In genomic region chr2:25301453-25302352, GRCh38 we compare ENCODE assay signal across 9 cellular contexts. TPM values are rescaled to one million over a fixed set of nuclear protein-coding genes. Genes with fewer than 3 reads are reported as not detected.
DNase-seq lines count a peak whose midpoint lies in the region; ATAC-seq, FAIRE-seq and TF ChIP-seq lines count a peak whose summit lies in the region.
"Had no signal": no experiment of that assay in that cellular context is flagged by ENCODE, and none has a peak within 500 bp of the region (broad histone marks: within the 10 kb centered on the region; RNA-seq: fewer than 3 reads in every experiment).

No MANE protein-coding gene starts in this region.

- no peaks in the 10 kb centered on the region for H3K9me3 ChIP-seq in astrocyte (ENCODE audit: insufficient read depth, low read depth, low read length)

- peaks cover 48% of the 10 kb centered on the region for H4K20me1 ChIP-seq in astrocyte (ENCODE audit: insufficient read depth, low read length)

- H3K27me3 ChIP-seq in astrocyte (ENCODE audit: insufficient read depth, low read length), result no peaks in the 10 kb centered on the region

- DNase-seq in ACHN (peak; percentile 77), SKM-1 treated with dmso at 0.1 percent for 144 hours (lab: John Stamatoyannopoulos, UW; ENCODE audit: unreplicated experiment) (peak; percentile 71), astrocyte (ENCODE audit: low read depth) (peak; percentile 85), skeletal muscle cell (ENCODE audit: low read depth) (peak; percentile 62), hippocampal formation (lab: John Stamatoyannopoulos, UW) (no peak), DMS114 treated with DMSO at 0.1 percent for 48 hours (lab: John Stamatoyannopoulos, UW; ENCODE audit: unreplicated experiment) (no peak)

- H3K4me1 ChIP-seq in astrocyte (ENCODE audit: insufficient read depth, low read length), result peaks cover 13% of the 10 kb centered on the region

- H3K4me3 Mint-ChIP-seq in astrocyte (ENCODE audit: unreplicated experiment), result no peak overlapping the region

- ATAC-seq in GM19328 (IDR thresholded peaks at IDR 0.05; ENCODE audit: unreplicated experiment), result peak; percentile 91
- ATAC-seq in HG03280 (IDR thresholded peaks at IDR 0.05; ENCODE audit: unreplicated experiment), result peak; percentile 91

- FAIRE-seq in astrocyte (lab: Jason Lieb, UNC), result peak; percentile 32
- FAIRE-seq: G401.6 had no signal

- no peak for TF ChIP-seq CTCF in astrocyte (IDR thresholded peaks at IDR 0.05; ENCODE audit: insufficient read depth, low read depth, low read length)

- no peaks in the 10 kb centered on the region for H3K27me3 Mint-ChIP-seq in astrocyte (ENCODE audit: low read depth, unreplicated experiment)

- no peaks in the 10 kb centered on the region for H3K79me2 ChIP-seq in astrocyte (ENCODE audit: insufficient read depth, low read length)

- H3K9me3 Mint-ChIP-seq in astrocyte (ENCODE audit: unreplicated experiment), result no peaks in the 10 kb centered on the region

- H3K4me3 ChIP-seq in astrocyte (ENCODE audit: insufficient read depth, low read depth, low read length), result no peak overlapping the region
- no peak overlapping the region for H3K4me3 ChIP-seq in skeletal muscle cell (ENCODE audit: low read depth, low read length)

- H3K36me3 ChIP-seq in astrocyte (ENCODE audit: insufficient read depth, low read length), result no peaks in the 10 kb centered on the region

- peaks cover 2% of the 10 kb centered on the region for H3K36me3 Mint-ChIP-seq in astrocyte (ENCODE audit: low read depth, unreplicated experiment)

- in situ Hi-C loops in ACHN (cut with HindIII; ENCODE audit: low pct_ligation_motif_present, low pct_unique_long_range_greater_than_20kb, low sequenced_read_pairs), result no loop called here

- H3K4me2 ChIP-seq in astrocyte (ENCODE audit: low read length), result peak overlapping the region; percentile 49

- H2AFZ ChIP-seq in astrocyte (ENCODE audit: low read depth, low read length), result no peak overlapping the region

- peak overlapping the region; percentile 58 for H3K27ac Mint-ChIP-seq in astrocyte (ENCODE audit: unreplicated experiment)

- no peak overlapping the region for H3K9ac ChIP-seq in astrocyte (ENCODE audit: low read length)

- no peak overlapping the region for H3K27ac ChIP-seq in astrocyte (ENCODE audit: low read depth, low read length)

- peaks cover 32% of the 10 kb centered on the region for H3K4me1 Mint-ChIP-seq in astrocyte (ENCODE audit: low read depth, unreplicated experiment)

RNA-seq across cellular contexts. Expression of gene DNMT3A, which starts 40.0 kb away (rescaled TPM):
- total RNA-seq in astrocyte, result 51.4 and 58.1 TPM in 2 replicates

Comparison
In these comparisons a context has a peak if more than half of its experiments do, and no peak if none do; other contexts are left out.
1. DNase-seq: peak in ACHN (single experiment), SKM-1 treated with dmso at 0.1 percent for 144 hours (single experiment), astrocyte (single experiment) and skeletal muscle cell (single experiment); none in hippocampal formation (0 of 2) and DMS114 treated with DMSO at 0.1 percent for 48 hours (single experiment).